In the genomic region with DNA sequence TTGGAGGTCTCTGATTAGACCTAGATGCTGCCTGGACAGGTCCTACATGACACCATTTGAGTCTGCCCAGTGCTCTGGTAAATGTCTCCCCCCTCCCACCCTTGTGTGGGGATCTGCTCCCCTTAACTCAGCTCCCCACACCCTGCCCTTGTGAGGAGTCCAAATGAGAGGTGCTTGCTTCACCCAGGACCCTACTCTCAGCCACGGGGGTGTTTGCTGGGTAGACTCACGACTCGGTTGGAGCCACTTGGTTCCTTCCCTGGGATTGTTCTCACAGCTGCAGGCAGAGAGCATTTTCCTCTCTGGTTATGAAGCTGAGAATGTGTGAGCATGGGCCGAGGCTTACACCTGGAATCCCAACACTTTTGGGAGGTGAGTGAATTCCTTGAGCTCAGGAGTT, we compare ENCODE assay signal across 9 cellular contexts.
"Had no signal": no experiment of that assay in that cellular context is flagged by ENCODE, and none has a peak within 500 bp of the region (broad histone marks: within the 10 kb centered on the region; RNA-seq: fewer than 3 reads in every experiment).

No MANE protein-coding gene starts in this region.

- H3K27ac Mint-ChIP-seq: GM23338, H9, HFFc6 had no signal

- H3K36me3 ChIP-seq: HAP-1 had no signal

- ATAC-seq: GM23338, HCT116 had no signal

- H3K27ac ChIP-seq: GM23248 had no signal

- H3K4me1 ChIP-seq: HAP-1 had no signal

- H3K9me3 Mint-ChIP-seq: HFFc6 had no signal

- H3K4me3 Mint-ChIP-seq: GM23338, H9, HFFc6 had no signal

- H3K9me3 ChIP-seq: HAP-1 had no signal

- DNase-seq: GM23248, GOT3, H7, H9, HCEC 1CT, HFFc6 had no signal

- H3K4me3 ChIP-seq: GM23248, GM23338, HAP-1 had no signal
